In genomic region chr6:30066577-30067459, GRCh38 we compare ENCODE assay signal across 8 cellular contexts. TPM values are rescaled to one million over a fixed set of nuclear protein-coding genes. Genes with fewer than 3 reads are reported as not detected.
DNase-seq lines count a peak whose midpoint lies in the region; ATAC-seq and TF ChIP-seq lines count a peak whose summit lies in the region.

TSS of gene PPP1R11 (plus strand) at chr6:30067198. CDS start at chr6:30067411, 213 bp downstream.

- no peaks in the 10 kb centered on the region for H3K9me3 ChIP-seq in lung (ENCODE audit: control insufficient read depth in 2 of 2, insufficient read depth in 1 of 2, low read length in 1 of 2)

- peak within 1 kb of the TSS; percentile 75 for H3K4me3 ChIP-seq in lung

- ATAC-seq in lung (ENCODE audit: insufficient read depth, low FRiP score), result peak; percentile 99

- no peaks in the 10 kb centered on the region for H3K27me3 ChIP-seq in lung (ENCODE audit: control insufficient read depth, insufficient read depth)

- POLR2A ChIA-PET in activated CD8-positive, alpha-beta memory T cell treated with anti-CD3 and anti-CD28 coated beads for 36 hours (lab: Charles Lee), result no interaction called here

- CTCF ChIA-PET in activated CD8-positive, alpha-beta memory T cell treated with anti-CD3 and anti-CD28 coated beads for 36 hours (lab: Charles Lee), result interaction anchor here (1.1 to 1.2 kb wide), 2 partner anchors 29 to 38 kb away, joined by 4 read pairs; no protein-coding TSS in a partner anchor

- TF ChIP-seq CTCF in GM20000 (IDR thresholded peaks at IDR 0.05; ENCODE audit: extremely low read depth, missing control alignments), result no peak
- TF ChIP-seq CTCF in lung (IDR thresholded peaks at IDR 0.05; ENCODE audit: control extremely low read depth, extremely low read depth), result no peak

- H3K36me3 ChIP-seq in lung (ENCODE audit: control insufficient read depth in 2 of 2, insufficient read depth in 2 of 2, low read length in 2 of 2), result peaks cover 13 to 14% of the 10 kb centered on the region in 2 donors

- 0 to 1% methylated on average over 46 of the region's 46 CpGs for WGBS in lung, 2 donors

- H3K27ac ChIP-seq in lung (ENCODE audit: low read depth in 1 of 2, low read length in 1 of 2), result peak within 1 kb of the TSS; percentile 85 to 96

- peak; percentile 99 for DNase-seq in CMK (ENCODE audit: low read depth)
- DNase-seq in GM20000 (ENCODE audit: low spot score), result peak; percentile 94
- DNase-seq in HT-29 (ENCODE audit: low spot score), result peak; percentile 98
- DNase-seq in NOMO-1 (lab: John Stamatoyannopoulos, UW; ENCODE audit: unreplicated experiment in 2 of 2), result peak; percentile 99 to 100
- DNase-seq in effector CD8-positive, alpha-beta T cell (lab: John Stamatoyannopoulos, UW), result peak; percentile 99
- peak; percentile 99 for DNase-seq in lung (ENCODE audit: low spot score)
- peak; percentile 91 to 98 (median 98) for DNase-seq in stimulated activated CD4-positive, alpha-beta T cell treated with anti-CD3 and anti-CD28 coated beads, TNF-alpha, amount 100 ng/mL, for 4 hours (ENCODE audit: low read depth in 3 of 3)

- H3K4me1 ChIP-seq in lung (ENCODE audit: control insufficient read depth in 2 of 2, insufficient read depth in 2 of 2, low read length in 2 of 2), result peaks cover 6 to 8% of the 10 kb centered on the region in 2 donors

RNA-seq across cellular contexts. Expression of gene PPP1R11, which starts in this region (rescaled TPM):
- 44.2 and 49.3 TPM in 2 replicates for total RNA-seq in HT-29 (2014; rRNA removed; shearing (Covaris generic))
- total RNA-seq in activated CD8-positive, alpha-beta memory T cell treated with anti-CD3 and anti-CD28 coated beads for 36 hours, result 10 to 100 TPM; 55.8 to 58.8 TPM
- total RNA-seq in lung, result 10 to 100 TPM; 29.2 to 56.9 TPM
- 10 to 100 TPM; 54.7 to 81.7 TPM for polyA plus RNA-seq in lung

Comparison
In these comparisons a context has a peak if more than half of its experiments do, and no peak if none do; other contexts are left out.
1. Peak in every context shown above with its lines: DNase-seq, ATAC-seq, H3K4me3 ChIP-seq and H3K27ac ChIP-seq.